28 cellular contexts compared by ENCODE assay signal in the genomic region with DNA sequence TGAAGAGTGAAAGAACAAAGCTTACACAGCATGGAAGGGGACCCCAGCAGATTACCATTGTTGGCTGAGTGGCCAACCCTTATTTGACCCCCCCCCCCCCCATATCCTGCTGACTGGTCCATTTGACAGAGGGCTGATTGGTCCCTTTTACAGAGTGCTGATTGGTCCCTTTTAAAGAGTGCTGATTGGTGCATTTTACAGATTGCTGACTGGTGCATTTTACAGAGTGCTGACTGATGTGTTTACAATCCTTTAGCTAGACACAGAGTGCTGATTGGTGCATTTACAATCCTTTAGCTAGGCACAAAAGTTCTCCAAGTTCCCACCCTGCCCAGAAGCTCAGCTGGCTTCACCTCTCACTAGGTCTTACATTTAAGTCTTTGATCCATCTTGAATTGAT.
"Had no signal": no experiment of that assay in that cellular context is flagged by ENCODE, and none has a peak within 500 bp of the region (broad histone marks: within the 10 kb centered on the region; RNA-seq: fewer than 3 reads in every experiment).

No MANE protein-coding gene starts in this region.

- H3K36me3 ChIP-seq: colonic mucosa, esophagus muscularis mucosa, esophagus squamous epithelium, gastrocnemius medialis, gastroesophageal sphincter, heart left ventricle, heart right ventricle had no signal

- FAIRE-seq: colon, endometrium, endothelial cell of umbilical vein, frontal cortex had no signal

- H3K27me3 ChIP-seq: colonic mucosa, dorsolateral prefrontal cortex, esophagus muscularis mucosa, esophagus squamous epithelium, foreskin keratinocyte, gastrocnemius medialis, gastroesophageal sphincter, heart left ventricle, heart right ventricle had no signal

- ATAC-seq: effector memory CD8-positive, alpha-beta T cell; esophagus mucosa; foreskin keratinocyte; gastrocnemius medialis; gastroesophageal sphincter; heart left ventricle; heart right ventricle had no signal

- H3K4me1 ChIP-seq: colonic mucosa, esophagus muscularis mucosa, esophagus squamous epithelium, foreskin keratinocyte, gastrocnemius medialis, gastroesophageal sphincter, heart left ventricle, heart right ventricle had no signal

- H3K4me3 ChIP-seq: colonic mucosa, coronary artery, dorsolateral prefrontal cortex, esophagus muscularis mucosa, esophagus squamous epithelium, gastrocnemius medialis, gastroesophageal sphincter, heart left ventricle, heart right ventricle had no signal

- H3K9me3 ChIP-seq: colonic mucosa, esophagus muscularis mucosa, esophagus squamous epithelium, gastrocnemius medialis, gastroesophageal sphincter, heart left ventricle, heart right ventricle had no signal

- H3K27ac ChIP-seq: colonic mucosa, coronary artery, dorsolateral prefrontal cortex, epithelial cell of prostate, esophagus muscularis mucosa, esophagus squamous epithelium, foreskin keratinocyte, gastrocnemius medialis, gastroesophageal sphincter, heart left ventricle, heart right ventricle had no signal

- DNase-seq: colonic mucosa; cortex of kidney; dermis blood vessel endothelial cell; dorsolateral prefrontal cortex; effector CD4-positive, alpha-beta T cell; effector CD8-positive, alpha-beta T cell; effector memory CD4-positive, alpha-beta T cell; effector memory CD8-positive, alpha-beta T cell; endodermal cell; erythroblast; esophagus squamous epithelium; foreskin fibroblast; foreskin keratinocyte; foreskin melanocyte; gastrocnemius medialis; glutamatergic neuron; head of caudate nucleus; heart left ventricle; heart right ventricle had no signal
